ENCODE assay signal across 8 cellular contexts in the genomic region with DNA sequence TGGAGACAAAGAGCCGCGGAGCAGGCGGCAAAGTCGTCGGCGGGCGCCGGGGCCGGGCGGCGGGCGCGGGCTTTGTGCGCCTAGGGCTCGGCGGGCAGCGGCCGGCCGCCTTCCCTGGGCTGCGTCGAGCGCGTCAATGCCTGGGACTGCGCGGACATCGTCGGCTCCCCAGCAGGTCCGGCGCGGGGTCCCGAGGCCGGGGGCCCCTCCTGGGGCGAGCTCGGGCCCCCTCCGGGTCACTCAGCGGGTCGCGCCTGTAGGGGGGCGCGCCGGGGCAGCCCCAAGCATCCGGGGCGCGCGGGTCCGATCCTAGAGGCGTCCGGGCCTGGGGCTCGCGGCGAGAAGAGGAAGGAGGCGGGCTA. TPM values are rescaled to one million over a fixed set of nuclear protein-coding genes. Genes with fewer than 3 reads are reported as not detected.
DNase-seq lines count a peak whose midpoint lies in the region; ATAC-seq and TF ChIP-seq lines count a peak whose summit lies in the region.

No MANE protein-coding gene starts in this region.

- peaks cover 30% of the 10 kb centered on the region for H3K36me3 ChIP-seq in RWPE2 (ENCODE audit: low read depth)
- H3K36me3 ChIP-seq in fibroblast of lung (ENCODE audit: control insufficient read depth, insufficient read depth, low read length), result no peaks in the 10 kb centered on the region

- TF ChIP-seq CTCF in GM10266 (IDR thresholded peaks at IDR 0.05; ENCODE audit: control insufficient read depth, insufficient read depth, low read depth, missing control alignments) (no peak), RWPE2 (IDR thresholded peaks at IDR 0.05; ENCODE audit: poor library complexity, severe bottlenecking) (no peak), fibroblast of lung (conservative IDR thresholded peaks at IDR 0.05 in 1 of 2, IDR thresholded peaks at IDR 0.05 in 1 of 2; ENCODE audit: low read depth in 1 of 2, low read length in 2 of 2) (no peak), retinal pigment epithelial cell (conservative IDR thresholded peaks at IDR 0.05; ENCODE audit: low read depth, low read length) (no peak)

- DNase-seq in GM10266 (ENCODE audit: extremely low spot score) (peak; percentile 40), RWPE2 (ENCODE audit: low spot score) (no peak), fibroblast of lung (ENCODE audit: low read depth in 2 of 2) (peak in 1 of 2 donors; percentile 11), retinal pigment epithelial cell (ENCODE audit: low read depth) (no peak), NCI-H774 (lab: John Stamatoyannopoulos, UW) (no peak), germinal center (ENCODE audit: low spot score) (no peak)

- no peak for ATAC-seq in RWPE2 (ENCODE audit: low read depth)
- no peak for ATAC-seq in HG02884 (IDR thresholded peaks at IDR 0.05; ENCODE audit: unreplicated experiment)
- ATAC-seq in GM18520 (IDR thresholded peaks at IDR 0.05; ENCODE audit: unreplicated experiment), result no peak

- peak overlapping the region; percentile 75 for H3K9ac ChIP-seq in fibroblast of lung (ENCODE audit: insufficient read depth, low read length)

- H3K27me3 ChIP-seq in RWPE2 (ENCODE audit: insufficient read depth, poor library complexity, severe bottlenecking) (peaks cover 8% of the 10 kb centered on the region), fibroblast of lung (ENCODE audit: control insufficient read depth, insufficient read depth, low read length) (no peaks in the 10 kb centered on the region)

- H3K79me2 ChIP-seq in fibroblast of lung (ENCODE audit: control insufficient read depth, insufficient read depth, low read length), result peaks cover 29% of the 10 kb centered on the region

- no peaks in the 10 kb centered on the region for H4K20me1 ChIP-seq in fibroblast of lung (ENCODE audit: control insufficient read depth, extremely low read depth, insufficient read depth, low read length)

- H2AFZ ChIP-seq in fibroblast of lung (ENCODE audit: low read length), result no peak overlapping the region

- H3K4me3 ChIP-seq in RWPE2 (ENCODE audit: severe bottlenecking) (peak overlapping the region; percentile 84), fibroblast of lung (replicated peaks in 1 of 4; ENCODE audit: control extremely low read depth in 1 of 4, insufficient read depth in 1 of 4, low read depth in 3 of 4, low read length in 4 of 4) (peak overlapping the region; percentile 71 to 91 (median 86)), retinal pigment epithelial cell (ENCODE audit: low read length) (peak overlapping the region; percentile 93)

- peak overlapping the region; percentile 65 for H3K27ac ChIP-seq in RWPE2 (ENCODE audit: poor library complexity, severe bottlenecking)
- peak overlapping the region; percentile 80 for H3K27ac ChIP-seq in fibroblast of lung (ENCODE audit: insufficient read depth, low read length)

- H3K4me2 ChIP-seq in fibroblast of lung (ENCODE audit: extremely low read depth, insufficient read depth, low read length), result peak overlapping the region; percentile 45

- H3K4me1 ChIP-seq in RWPE2 (ENCODE audit: insufficient read depth, poor library complexity, severe bottlenecking) (peaks cover 37% of the 10 kb centered on the region), fibroblast of lung (ENCODE audit: control insufficient read depth, extremely low read depth, insufficient read depth, low read length) (peaks cover 26% of the 10 kb centered on the region)

- H3K9me3 ChIP-seq in RWPE2 (ENCODE audit: severe bottlenecking) (no peaks in the 10 kb centered on the region), fibroblast of lung (ENCODE audit: control insufficient read depth, insufficient read depth, low read depth, low read length) (no peaks in the 10 kb centered on the region)

RNA-seq across cellular contexts. Expression of a gene that starts 0.8 kb away (rescaled TPM):
- 16.5 and 19.3 TPM in 2 replicates for total RNA-seq in fibroblast of lung
- 14.6 and 19.9 TPM in 2 replicates for polyA plus RNA-seq in fibroblast of lung
- 18.7 and 19.1 TPM in 2 replicates for polyA plus RNA-seq in fibroblast of lung (2012)
- 16.4 and 22.0 TPM in 2 replicates for polyA minus RNA-seq in fibroblast of lung (ENCODE audit: low replicate concordance)
